16 cellular contexts compared by ENCODE assay signal in genomic region chr14:77920312-77920711, GRCh38.
A peak's percentile ranks its signal among the peaks of the same experiment; 100 is the strongest.
DNase-seq lines count a peak whose midpoint lies in the region; TF ChIP-seq lines count a peak whose summit lies in the region.
"Had no signal": no experiment of that assay in that cellular context is flagged by ENCODE, and none has a peak within 500 bp of the region (broad histone marks: within the 10 kb centered on the region; RNA-seq: fewer than 3 reads in every experiment).

No MANE protein-coding gene starts in this region.

- TF ChIP-seq CTCF in VCaP (conservative IDR thresholded peaks at IDR 0.05): no peak

- DNase-seq in NCI-H2171 treated with DMSO at 0.1 percent for 48 hours (lab: John Stamatoyannopoulos, UW) (peak; percentile 81), NCI-H2171 (lab: John Stamatoyannopoulos, UW) (no peak), MV-4-11 (lab: John Stamatoyannopoulos, UW) (no peak), NCI-H2081 (lab: John Stamatoyannopoulos, UW) (no peak)
- DNase-seq: AML-193; Caco-2; Calu3; CD4-positive, alpha-beta T cell; CD8-positive, alpha-beta T cell; DMS79 treated with DMSO at 0.1 percent for 48 hours; GF-D8 had no signal

- peak overlapping the region; percentile 85 for H3K27ac ChIP-seq in VCaP
- H3K27ac ChIP-seq: 22Rv1; A549; BLaER1 treated with 17β-estradiol and CSF1 and Interleukin-3, amounts not matched to agents 10 nM and 100 nM; C4-2B had no signal
